In genomic region chr6:56497691-56498090, GRCh38 we compare ENCODE assay signal across 15 cellular contexts.
DNase-seq lines count a peak whose midpoint lies in the region; ATAC-seq and TF ChIP-seq lines count a peak whose summit lies in the region.
"Had no signal": no experiment of that assay in that cellular context is flagged by ENCODE, and none has a peak within 500 bp of the region (broad histone marks: within the 10 kb centered on the region; RNA-seq: fewer than 3 reads in every experiment).

No MANE protein-coding gene starts in this region.

- H3K36me3 ChIP-seq in hepatocyte (replicated peaks; ENCODE audit: insufficient read depth, low read depth) (peaks cover 4% of the 10 kb centered on the region), sigmoid colon (peaks cover 0 to 75% (median 9%) of the 10 kb centered on the region in 4 donors)

- no peak for TF ChIP-seq POLR2A in sigmoid colon (IDR thresholded peaks at IDR 0.05)

- peak; percentile 28 for DNase-seq in NCI-H1105 treated with DMSO at 0.1 percent for 48 hours (lab: John Stamatoyannopoulos, UW)
- no peak for DNase-seq in NCI-H1105 (lab: John Stamatoyannopoulos, UW)
- no peak for DNase-seq in hepatocyte (ENCODE audit: low spot score)
- no peak for DNase-seq in sigmoid colon
- no peak for DNase-seq in Ammon's horn (ENCODE audit: low spot score)
- DNase-seq: 8988T; AML-193; CD4-positive, CD25-positive, alpha-beta regulatory T cell; DMS79; H7; IMR-90 had no signal

- ATAC-seq in GM19463 (IDR thresholded peaks at IDR 0.05; ENCODE audit: unreplicated experiment) (no peak), HG02798 (IDR thresholded peaks at IDR 0.05; ENCODE audit: poor library complexity, unreplicated experiment) (no peak)
- ATAC-seq: GM12878 had no signal

- H3K27me3 ChIP-seq in hepatocyte = no peaks in the 10 kb centered on the region
- no peaks in the 10 kb centered on the region for H3K27me3 ChIP-seq in sigmoid colon
- H3K27me3 ChIP-seq: BLaER1 treated with 17β-estradiol and CSF1 and Interleukin-3, amounts not matched to agents 10 nM and 100 nM had no signal

- H3K4me3 ChIP-seq in hepatocyte (no peak overlapping the region), sigmoid colon (peak overlapping the region in 1 of 4 donors; percentile 3)
- H3K4me3 ChIP-seq: BLaER1 treated with 17β-estradiol and CSF1 and Interleukin-3, amounts not matched to agents 10 nM and 100 nM; GM12878 had no signal

- H4K20me1 ChIP-seq in hepatocyte (ENCODE audit: insufficient read depth, poor library complexity, severe bottlenecking) = no peaks in the 10 kb centered on the region
- H4K20me1 ChIP-seq: BLaER1 treated with 17β-estradiol and CSF1 and Interleukin-3, amounts not matched to agents 10 nM and 100 nM had no signal

- H3K4me1 ChIP-seq in hepatocyte (ENCODE audit: insufficient read depth) = no peaks in the 10 kb centered on the region
- peaks cover 0 to 87% (median 63%) of the 10 kb centered on the region in 4 donors for H3K4me1 ChIP-seq in sigmoid colon
- H3K4me1 ChIP-seq: BLaER1 treated with 17β-estradiol and CSF1 and Interleukin-3, amounts not matched to agents 10 nM and 100 nM had no signal

- peak in 1 of 4 donors; percentile 62 for TF ChIP-seq EP300 in sigmoid colon (IDR thresholded peaks at IDR 0.05)

- 70% methylated on average over 3 of the region's 3 CpGs for WGBS in hepatocyte (ENCODE audit: low lambda C conversion rate, missing lambda C conversion rate)
- 68 to 79% methylated on average over 3 of the region's 3 CpGs for WGBS in sigmoid colon, 2 donors

- no peaks in the 10 kb centered on the region for H3K9me2 ChIP-seq in hepatocyte (replicated peaks; ENCODE audit: insufficient read depth)

- intact Hi-C loops in sigmoid colon (cut with DNase I) = no loop called here

- H3K4me2 ChIP-seq in hepatocyte = no peak overlapping the region
- H3K4me2 ChIP-seq: BLaER1 treated with 17β-estradiol and CSF1 and Interleukin-3, amounts not matched to agents 10 nM and 100 nM had no signal

- peaks cover 7% of the 10 kb centered on the region for H3K79me2 ChIP-seq in hepatocyte

- H3K9me3 ChIP-seq in hepatocyte (ENCODE audit: low read depth) = no peaks in the 10 kb centered on the region
- no peaks in the 10 kb centered on the region for H3K9me3 ChIP-seq in sigmoid colon

- H2AFZ ChIP-seq in hepatocyte = no peak overlapping the region

- H3K27ac ChIP-seq in hepatocyte (peak overlapping the region; percentile 38), sigmoid colon (peak overlapping the region; percentile 43 to 85 (median 64))
- H3K27ac ChIP-seq: BLaER1 treated with 17β-estradiol and CSF1 and Interleukin-3, amounts not matched to agents 10 nM and 100 nM had no signal

- TF ChIP-seq CTCF in hepatocyte (IDR thresholded peaks at IDR 0.05; ENCODE audit: poor library complexity) = no peak
- TF ChIP-seq CTCF in sigmoid colon (IDR thresholded peaks at IDR 0.05) = no peak
